ENCODE assay signal across 21 cellular contexts in the genomic region with DNA sequence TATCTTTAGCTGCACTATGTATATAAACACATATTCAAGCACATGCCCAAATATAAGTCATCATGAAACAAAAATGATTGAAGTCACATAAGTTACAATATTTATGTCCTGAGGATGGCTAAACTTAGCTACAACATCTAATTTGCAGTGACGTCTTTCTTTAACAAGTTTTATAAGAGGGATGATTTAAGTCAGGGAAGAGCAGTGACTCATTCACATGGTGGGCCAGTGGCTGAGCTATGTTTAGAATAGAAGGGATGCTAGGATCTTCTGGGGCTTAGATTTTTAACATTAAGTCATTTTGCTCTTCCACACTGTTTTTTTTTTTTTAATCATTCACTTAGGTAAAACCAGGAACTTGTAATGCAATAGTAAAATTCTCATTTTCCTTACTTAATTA. TPM values are rescaled to one million over a fixed set of nuclear protein-coding genes. Genes with fewer than 3 reads are reported as not detected.
DNase-seq lines count a peak whose midpoint lies in the region; ATAC-seq and TF ChIP-seq lines count a peak whose summit lies in the region.
"Had no signal": no experiment of that assay in that cellular context is flagged by ENCODE, and none has a peak within 500 bp of the region (broad histone marks: within the 10 kb centered on the region; RNA-seq: fewer than 3 reads in every experiment).

No MANE protein-coding gene starts in this region.

- H3K4me3 ChIP-seq in HEK293 (ENCODE audit: low read depth, low read length) (no peak overlapping the region), mesenchymal stem cell (ENCODE audit: insufficient read depth in 1 of 2, low read depth in 1 of 2, low read length in 2 of 2) (no peak overlapping the region)
- H3K4me3 ChIP-seq: A549; BLaER1 treated with 17β-estradiol and CSF1 and Interleukin-3, amounts not matched to agents 10 nM and 100 nM had no signal

- H2BK120ac ChIP-seq in mesenchymal stem cell (ENCODE audit: low read depth, low read length) = no peak overlapping the region

- H2BK12ac ChIP-seq in mesenchymal stem cell (ENCODE audit: low read length in 2 of 2) = no peak overlapping the region

- H4K91ac ChIP-seq in mesenchymal stem cell (ENCODE audit: low read length) = no peak overlapping the region

- no peak overlapping the region for H3K23ac ChIP-seq in mesenchymal stem cell (ENCODE audit: low read length in 2 of 2)

- CTCF ChIA-PET in HEK293 (lab: Yijun Ruan, JAX) = interaction anchor here (0.5 to 1.0 kb wide), 2 partner anchors 35 to 1170 kb away, joined by 3 to 5 read pairs; no protein-coding TSS in a partner anchor

- H3K4ac ChIP-seq in mesenchymal stem cell (ENCODE audit: low read depth in 1 of 2, low read length in 2 of 2) = no peak overlapping the region

- H3K79me1 ChIP-seq in mesenchymal stem cell (replicated peaks; ENCODE audit: low read length, poor library complexity, severe bottlenecking) = no peaks in the 10 kb centered on the region

- H3K4me2 ChIP-seq in mesenchymal stem cell (ENCODE audit: low read length, poor library complexity, severe bottlenecking) = no peak overlapping the region
- H3K4me2 ChIP-seq: A549; BLaER1 treated with 17β-estradiol and CSF1 and Interleukin-3, amounts not matched to agents 10 nM and 100 nM had no signal

- H2BK15ac ChIP-seq in mesenchymal stem cell (ENCODE audit: low read depth, poor library complexity, severe bottlenecking) = no peak overlapping the region

- H3K4me1 ChIP-seq in HEK293 (ENCODE audit: control insufficient read depth, insufficient read depth, low read length) (no peaks in the 10 kb centered on the region), mesenchymal stem cell (ENCODE audit: control insufficient read depth, insufficient read depth, low read depth, low read length) (no peaks in the 10 kb centered on the region)
- H3K4me1 ChIP-seq: A549, BE2C had no signal

- H2BK5ac ChIP-seq in mesenchymal stem cell (ENCODE audit: low read depth, low read length, poor library complexity, severe bottlenecking) = no peak overlapping the region

- H3K9ac ChIP-seq in mesenchymal stem cell (ENCODE audit: low read length) = no peak overlapping the region
- H3K9ac ChIP-seq: BLaER1 treated with 17β-estradiol and CSF1 and Interleukin-3, amounts not matched to agents 10 nM and 100 nM had no signal

- POLR2A ChIA-PET in HEK293 (lab: Yijun Ruan, JAX) = no interaction called here

- ATAC-seq in GM19395 (IDR thresholded peaks at IDR 0.05; ENCODE audit: unreplicated experiment) (no peak), GM21717 (IDR thresholded peaks at IDR 0.05; ENCODE audit: unreplicated experiment) (no peak), GM21723 (IDR thresholded peaks at IDR 0.05; ENCODE audit: unreplicated experiment) (no peak)
- ATAC-seq: A549 had no signal

- no peaks in the 10 kb centered on the region for H3K9me3 ChIP-seq in HEK293 (ENCODE audit: control insufficient read depth, insufficient read depth, low read depth, low read length)
- no peaks in the 10 kb centered on the region for H3K9me3 ChIP-seq in mesenchymal stem cell (ENCODE audit: control insufficient read depth, low read length)
- H3K9me3 ChIP-seq: A549, BE2C had no signal

- H4K8ac ChIP-seq in mesenchymal stem cell (ENCODE audit: low read length) = no peak overlapping the region

- peaks cover 3 to 59% of the 10 kb centered on the region in 2 experiments for H3K27me3 ChIP-seq in mesenchymal stem cell (ENCODE audit: control insufficient read depth in 1 of 2, insufficient read depth in 1 of 2, low read length in 2 of 2)
- H3K27me3 ChIP-seq: BE2C; BLaER1 treated with 17β-estradiol and CSF1 and Interleukin-3, amounts not matched to agents 10 nM and 100 nM had no signal

- 10% methylated on average over 1 of the region's 1 CpG for WGBS in mesenchymal stem cell

- no peak overlapping the region for H2AFZ ChIP-seq in mesenchymal stem cell (ENCODE audit: low read depth, low read length)

- H3K36me3 ChIP-seq in HEK293 (ENCODE audit: control insufficient read depth in 2 of 2, insufficient read depth in 1 of 2, low read length in 2 of 2) (no peaks in the 10 kb centered on the region; a peak in 1 of 3 replicates), mesenchymal stem cell (ENCODE audit: control insufficient read depth in 1 of 2, insufficient read depth in 2 of 2, low read depth in 1 of 2, low read length in 2 of 2) (no peaks in the 10 kb centered on the region)
- H3K36me3 ChIP-seq: BE2C; BLaER1 treated with 17β-estradiol and CSF1 and Interleukin-3, amounts not matched to agents 10 nM and 100 nM had no signal

- no peak for TF ChIP-seq CTCF in HEK293 (tag by site-specific recombination; IDR thresholded peaks at IDR 0.05)

- DNase-seq in DMS53 (lab: John Stamatoyannopoulos, UW) = peak; percentile 24
- no peak for DNase-seq in DMS53 treated with DMSO at 0.1 percent for 48 hours (lab: John Stamatoyannopoulos, UW; ENCODE audit: unreplicated experiment)
- DNase-seq in A172 (ENCODE audit: low spot score) = peak; percentile 77
- DNase-seq in mesenchymal stem cell = peak; percentile 45
- DNase-seq: ACHN; AML-193; BE2C; CD4-positive, alpha-beta T cell; CD8-positive, alpha-beta memory T cell; DMS 273 treated with DMSO at 0.1 percent for 48 hours; GOT3; H7; HCEC 1CT had no signal

- H3K14ac ChIP-seq in mesenchymal stem cell (ENCODE audit: low read length in 2 of 2) = no peak overlapping the region

- H3K27ac ChIP-seq in HEK293 (ENCODE audit: extremely low read depth, low read depth, low read length) (no peak overlapping the region), mesenchymal stem cell (ENCODE audit: low read length, poor library complexity, severe bottlenecking) (no peak overlapping the region)
- H3K27ac ChIP-seq: 22Rv1; A549; BLaER1 treated with 17β-estradiol and CSF1 and Interleukin-3, amounts not matched to agents 10 nM and 100 nM had no signal

- H3K18ac ChIP-seq in mesenchymal stem cell (ENCODE audit: low read depth in 1 of 2, low read length in 2 of 2) = no peak overlapping the region

- H2AK5ac ChIP-seq in mesenchymal stem cell (ENCODE audit: low read length, severe bottlenecking) = no peak overlapping the region

TF ChIP-seq in HEK293, 187 proteins besides CTCF, POLR2A, EP300 and RAD21:
- TF ChIP-seq ZNF701 (tag by site-specific recombination; IDR thresholded peaks at IDR 0.05) = no peak
- TF ChIP-seq ZNF629 (tag by site-specific recombination; IDR thresholded peaks at IDR 0.05) = peak; percentile 43

RNA-seq across cellular contexts. Expression of gene ADCYAP1, which starts 22.3 kb away (rescaled TPM):
- total RNA-seq in A172 (2014; rRNA removed; shearing (Covaris generic)) = not detected in 2 replicates
- polyA plus RNA-seq in mesenchymal stem cell (2013, experiment 1 of 2) = not detected
- not detected for polyA plus RNA-seq in mesenchymal stem cell (2013, experiment 2 of 2)
- total RNA-seq: CD4-positive, alpha-beta T cell; CD8-positive, alpha-beta memory T cell; H7 had no signal
- polyA plus RNA-seq: A549; CD14-positive monocyte; CD8-positive, alpha-beta memory T cell had no signal
